ENCODE assay signal across 16 cellular contexts in genomic region chr4:57405359-57405758, GRCh38.
A peak's percentile ranks its signal among the peaks of the same experiment; 100 is the strongest.
DNase-seq lines count a peak whose midpoint lies in the region; ATAC-seq, FAIRE-seq and TF ChIP-seq lines count a peak whose summit lies in the region.
"Had no signal": no experiment of that assay in that cellular context is flagged by ENCODE, and none has a peak within 500 bp of the region (broad histone marks: within the 10 kb centered on the region; RNA-seq: fewer than 3 reads in every experiment).

No MANE protein-coding gene starts in this region.

- H3K4me1 ChIP-seq in prostate gland (replicated peaks), result no peaks in the 10 kb centered on the region
- H3K4me1 ChIP-seq: adrenal gland, gastrocnemius medialis had no signal

- DNase-seq in EL (peak; percentile 96), RCC 7860 (ENCODE audit: low spot score) (peak; percentile 57), bronchial epithelial cell (ENCODE audit: low read depth) (peak; percentile 97), retina (peak; percentile 38), prostate gland (ENCODE audit: low spot score) (no peak), OCI-M2 (lab: John Stamatoyannopoulos, UW; ENCODE audit: unreplicated experiment) (no peak)
- DNase-seq: activated CD8-positive, alpha-beta memory T cell treated with anti-CD3 and anti-CD28 coated beads for 24 hours; adrenal gland; DMS79 treated with DMSO at 0.1 percent for 48 hours; gastrocnemius medialis; Kasumi-1; left ventricle myocardium superior; NCI-H2171 treated with DMSO at 0.1 percent for 48 hours; RPMI8226; stimulated activated CD4-positive, alpha-beta T cell treated with anti-CD3 and anti-CD28 coated beads, Interleukin-4, amount 100 ng/mL, for 24 hours had no signal

- 47% methylated on average over 2 of the region's 2 CpGs for WGBS in prostate gland

- ATAC-seq in HG03025 (IDR thresholded peaks at IDR 0.05; ENCODE audit: low FRiP score, unreplicated experiment), result no peak
- ATAC-seq: gastrocnemius medialis, left ventricle myocardium superior had no signal

- intact Hi-C loops in prostate gland (cut with DNase I), result no loop called here

- no peaks in the 10 kb centered on the region for H3K9me3 ChIP-seq in prostate gland
- H3K9me3 ChIP-seq: adrenal gland, gastrocnemius medialis had no signal

- H3K4me3 ChIP-seq in bronchial epithelial cell (ENCODE audit: low read depth, low read length) (no peak overlapping the region), prostate gland (no peak overlapping the region)
- H3K4me3 ChIP-seq: adrenal gland, gastrocnemius medialis had no signal

- H3K36me3 ChIP-seq in bronchial epithelial cell (ENCODE audit: control insufficient read depth, insufficient read depth, low read length), result no peaks in the 10 kb centered on the region
- H3K36me3 ChIP-seq in prostate gland, result no peaks in the 10 kb centered on the region
- H3K36me3 ChIP-seq: adrenal gland, gastrocnemius medialis had no signal

- TF ChIP-seq POLR2A in prostate gland (IDR thresholded peaks at IDR 0.05), result no peak

- no peaks in the 10 kb centered on the region for H3K27me3 ChIP-seq in bronchial epithelial cell (ENCODE audit: control insufficient read depth, insufficient read depth, low read length)
- H3K27me3 ChIP-seq in prostate gland (replicated peaks; ENCODE audit: insufficient read depth), result no peaks in the 10 kb centered on the region
- H3K27me3 ChIP-seq: adrenal gland, gastrocnemius medialis had no signal

- no peak overlapping the region for H3K27ac ChIP-seq in prostate gland
- H3K27ac ChIP-seq: adrenal gland, gastrocnemius medialis had no signal

- no peak for FAIRE-seq in RCC 7860 (lab: Jason Lieb, UNC)
- no peak for FAIRE-seq in bronchial epithelial cell (lab: Jason Lieb, UNC)

- TF ChIP-seq CTCF in bronchial epithelial cell (IDR thresholded peaks at IDR 0.05; ENCODE audit: insufficient read depth, low read length, severe bottlenecking) (no peak), prostate gland (IDR thresholded peaks at IDR 0.05) (no peak)

Comparison
In these comparisons a context has a peak if more than half of its experiments do, and no peak if none do; other contexts are left out.
1. DNase-seq: peak in EL (single experiment), RCC 7860 (single experiment), bronchial epithelial cell (single experiment) and retina (single experiment); none in prostate gland (single experiment) and OCI-M2 (single experiment).